ENCODE assay signal across 21 cellular contexts in the genomic region with DNA sequence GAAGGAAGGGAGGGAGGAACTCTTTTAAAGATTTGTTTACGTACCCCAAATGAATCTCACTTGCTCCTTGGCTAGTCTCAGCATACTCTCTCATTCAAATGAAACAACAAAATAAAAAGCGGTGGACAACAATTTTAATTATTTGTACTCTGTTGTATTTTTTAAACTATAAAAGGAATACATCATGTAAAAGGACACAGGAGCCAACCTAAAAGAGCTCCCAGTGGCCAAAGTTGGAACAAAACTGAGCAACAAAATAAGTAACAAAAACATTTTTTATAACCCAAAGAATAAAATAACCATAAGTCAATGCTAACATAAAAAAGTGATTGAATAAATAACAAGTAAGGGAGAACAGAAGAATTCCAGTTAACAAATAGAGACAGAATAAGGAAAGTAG. TPM values are rescaled to one million over a fixed set of nuclear protein-coding genes. Genes with fewer than 3 reads are reported as not detected.
DNase-seq lines count a peak whose midpoint lies in the region; ATAC-seq and TF ChIP-seq lines count a peak whose summit lies in the region.
"Had no signal": no experiment of that assay in that cellular context is flagged by ENCODE, and none has a peak within 500 bp of the region (broad histone marks: within the 10 kb centered on the region; RNA-seq: fewer than 3 reads in every experiment).

No MANE protein-coding gene starts in this region.

- no peak overlapping the region for H3K4me3 Mint-ChIP-seq in HFFc6
- H3K4me3 Mint-ChIP-seq: CD4-positive, alpha-beta memory T cell; GM23338 had no signal

- intact Hi-C loops in testis (cut with DNase I; ENCODE audit: low total_unique reads), result no loop called here

- no peak overlapping the region for H3K4me3 ChIP-seq in brain microvascular endothelial cell (ENCODE audit: low read depth, low read length)
- no peak overlapping the region for H3K4me3 ChIP-seq in testis
- H3K4me3 ChIP-seq: BLaER1 treated with 17β-estradiol and CSF1 and Interleukin-3, amounts not matched to agents 10 nM and 100 nM; GM23338; HAP-1 had no signal

- no peaks in the 10 kb centered on the region for H3K36me3 Mint-ChIP-seq in HFFc6 (ENCODE audit: low read depth)
- H3K36me3 Mint-ChIP-seq: CD4-positive, alpha-beta memory T cell had no signal

- WGBS in testis, 2 donors, result 48 to 77% methylated on average over 2 of the region's 2 CpGs

- no peak for ATAC-seq in foreskin keratinocyte
- ATAC-seq: GM23338 had no signal

- H3K27ac Mint-ChIP-seq in HFFc6, result no peak overlapping the region
- H3K27ac Mint-ChIP-seq: CD4-positive, alpha-beta memory T cell; GM23338 had no signal

- H3K4me1 Mint-ChIP-seq in HFFc6 (ENCODE audit: low read depth), result peaks cover 14% of the 10 kb centered on the region
- H3K4me1 Mint-ChIP-seq: CD4-positive, alpha-beta memory T cell; GM23338 had no signal

- in situ Hi-C loops in brain microvascular endothelial cell (cut with HindIII; ENCODE audit: low pct_ligation_motif_present, low sequenced_read_pairs), result no loop called here
- in situ Hi-C loops in GM13976 (cut with MboI; ENCODE audit: low sequenced_read_pairs, unreplicated experiment), result no loop called here

- DNase-seq in HFFc6 (no peak), brain microvascular endothelial cell (no peak), foreskin keratinocyte (no peak), testis (no peak), GM13976 (ENCODE audit: low spot score) (no peak), NCI-H1417 (lab: John Stamatoyannopoulos, UW) (no peak), OCI-M1 (lab: John Stamatoyannopoulos, UW) (no peak)
- DNase-seq: Caco-2; CD4-positive, alpha-beta memory T cell; KG1; NCI-H1092 treated with DMSO at 0.1 percent for 48 hours; NCI-H2029 treated with DMSO at 0.1 percent for 48 hours; NCI-H2171; NCI-H524 treated with DMSO at 0.1 percent for 48 hours; NCI-H82; Right ventricle myocardium superior had no signal

- H3K27me3 ChIP-seq in brain microvascular endothelial cell (replicated peaks), result no peaks in the 10 kb centered on the region
- H3K27me3 ChIP-seq in foreskin keratinocyte, result peaks cover 28% of the 10 kb centered on the region
- no peaks in the 10 kb centered on the region for H3K27me3 ChIP-seq in testis
- H3K27me3 ChIP-seq: BLaER1 treated with 17β-estradiol and CSF1 and Interleukin-3, amounts not matched to agents 10 nM and 100 nM had no signal

- no peaks in the 10 kb centered on the region for H3K9me3 Mint-ChIP-seq in HFFc6
- H3K9me3 Mint-ChIP-seq: GM23338 had no signal

- TF ChIP-seq CTCF in HFFc6 (IDR thresholded peaks at IDR 0.05), result peak; percentile 52
- peak; percentile 34 for TF ChIP-seq CTCF in brain microvascular endothelial cell (IDR thresholded peaks at IDR 0.05; ENCODE audit: low read depth, low read length, missing control alignments)
- TF ChIP-seq CTCF in foreskin keratinocyte (conservative IDR thresholded peaks at IDR 0.05), result peak; percentile 10
- TF ChIP-seq CTCF in testis (IDR thresholded peaks at IDR 0.05), result peak in 2 of 3 experiments; percentile 12 to 22
- no peak for TF ChIP-seq CTCF in GM13976 (IDR thresholded peaks at IDR 0.05; ENCODE audit: borderline replicate concordance, control extremely low read depth, extremely low read depth, insufficient read depth, missing control alignments)

- no peaks in the 10 kb centered on the region for H3K9me3 ChIP-seq in testis
- H3K9me3 ChIP-seq: Caco-2, HAP-1 had no signal

- TF ChIP-seq POLR2A in testis (IDR thresholded peaks at IDR 0.05), result no peak

- H3K27me3 Mint-ChIP-seq in HFFc6 (ENCODE audit: insufficient read depth), result peaks cover 7% of the 10 kb centered on the region; the same call in 1 of the 2 replicates

- H3K4me1 ChIP-seq in foreskin keratinocyte, result no peaks in the 10 kb centered on the region
- H3K4me1 ChIP-seq in testis, result no peaks in the 10 kb centered on the region
- H3K4me1 ChIP-seq: HAP-1 had no signal

- H3K27ac ChIP-seq in brain microvascular endothelial cell (no peak overlapping the region), foreskin keratinocyte (no peak overlapping the region), testis (no peak overlapping the region)
- H3K27ac ChIP-seq: BLaER1 treated with 17β-estradiol and CSF1 and Interleukin-3, amounts not matched to agents 10 nM and 100 nM had no signal

- H3K36me3 ChIP-seq in brain microvascular endothelial cell (replicated peaks) (no peaks in the 10 kb centered on the region), testis (ENCODE audit: low read depth, missing control alignments) (no peaks in the 10 kb centered on the region)
- H3K36me3 ChIP-seq: BLaER1 treated with 17β-estradiol and CSF1 and Interleukin-3, amounts not matched to agents 10 nM and 100 nM; HAP-1 had no signal

RNA-seq across cellular contexts. Expression of gene SSUH2, which starts 24.4 kb away (rescaled TPM):
- total RNA-seq in HFFc6 (2021; fragmentation: NEBNext Ultra II Directional; extraction: Animal tissue kit (Norgen Biotek cat#: 25700)), result under 1 TPM in 4 of 6 experiments, not detected in 2; 0.28 to 0.51 (median 0.37) TPM
- total RNA-seq in foreskin keratinocyte (0.11 and 0.27 TPM in 2 replicates), testis (10 to 100 TPM in 1 of 2 donors, 1 to 10 TPM in 1; 9.8 to 15.0 TPM)
- polyA plus RNA-seq in foreskin keratinocyte (0.07 and 0.12 TPM in 2 replicates), testis (ENCODE audit: insufficient read depth, low read depth, low replicate concordance) (28.9 TPM)
- total RNA-seq: CD4-positive, alpha-beta memory T cell; G401; SK-MEL-5 had no signal
- polyA plus RNA-seq: CD4-positive, alpha-beta memory T cell had no signal
